ENCODE assay signal across 8 cellular contexts in genomic region chr7:100836812-100837098, GRCh38. TPM values are rescaled to one million over a fixed set of nuclear protein-coding genes. Genes with fewer than 3 reads are reported as not detected.
DNase-seq lines count a peak whose midpoint lies in the region; ATAC-seq and TF ChIP-seq lines count a peak whose summit lies in the region.

No MANE protein-coding gene starts in this region.

- H3K4me3 ChIP-seq in BE2C (ENCODE audit: low read depth, low read length) (peak overlapping the region; percentile 41; the same call in 1 of the 2 replicates), MM.1S (ENCODE audit: low read length) (peak overlapping the region; percentile 51), neural cell (ENCODE audit: low read length) (peak overlapping the region; percentile 63)
- peak overlapping the region; percentile 61 for H3K4me3 ChIP-seq in effector memory CD4-positive, alpha-beta T cell (ENCODE audit: insufficient read depth, low read depth, low read length, poor library complexity, severe bottlenecking)

- no peak overlapping the region for H3K27ac ChIP-seq in MM.1S (ENCODE audit: low read length)
- no peak overlapping the region for H3K27ac ChIP-seq in effector memory CD4-positive, alpha-beta T cell (ENCODE audit: insufficient read depth, low read length, poor library complexity, severe bottlenecking)
- peak overlapping the region; percentile 85 for H3K27ac ChIP-seq in neural cell (ENCODE audit: low read length)

- H4K20me1 ChIP-seq in MM.1S (ENCODE audit: insufficient read depth, low read length) (no peaks in the 10 kb centered on the region), neural cell (ENCODE audit: insufficient read depth) (no peaks in the 10 kb centered on the region)

- H2AFZ ChIP-seq in MM.1S (ENCODE audit: low read length) (peak overlapping the region; percentile 95), neural cell (ENCODE audit: low read depth, low read length) (peak overlapping the region; percentile 97)

- peak overlapping the region; percentile 49; the same call in 1 of the 2 replicates for H3K9ac ChIP-seq in MM.1S (ENCODE audit: low read length)
- H3K9ac ChIP-seq in neural cell (ENCODE audit: low read length), result peak overlapping the region; percentile 68

- TF ChIP-seq EP300 in neural cell (conservative IDR thresholded peaks at IDR 0.05; ENCODE audit: poor library complexity, severe bottlenecking), result no peak

- H3K9me3 ChIP-seq in BE2C, result no peaks in the 10 kb centered on the region
- no peaks in the 10 kb centered on the region for H3K9me3 ChIP-seq in MM.1S (replicated peaks; ENCODE audit: insufficient read depth, low read length)
- no peaks in the 10 kb centered on the region for H3K9me3 ChIP-seq in effector memory CD4-positive, alpha-beta T cell (ENCODE audit: control insufficient read depth, low read length)
- H3K9me3 ChIP-seq in neural cell (ENCODE audit: low read length), result no peaks in the 10 kb centered on the region

- H3K36me3 ChIP-seq in BE2C, result no peaks in the 10 kb centered on the region
- H3K36me3 ChIP-seq in MM.1S (replicated peaks; ENCODE audit: insufficient read depth, low read length), result no peaks in the 10 kb centered on the region
- no peaks in the 10 kb centered on the region for H3K36me3 ChIP-seq in effector memory CD4-positive, alpha-beta T cell (ENCODE audit: control insufficient read depth, insufficient read depth, low read length)
- H3K36me3 ChIP-seq in neural cell (ENCODE audit: insufficient read depth, low read length), result no peaks in the 10 kb centered on the region

- H3K4me1 ChIP-seq in BE2C (no peaks in the 10 kb centered on the region), MM.1S (ENCODE audit: low read length) (no peaks in the 10 kb centered on the region)
- H3K4me1 ChIP-seq in effector memory CD4-positive, alpha-beta T cell (ENCODE audit: control insufficient read depth, insufficient read depth, low read length, poor library complexity, severe bottlenecking), result no peaks in the 10 kb centered on the region

- H3K9me2 ChIP-seq in MM.1S (replicated peaks; ENCODE audit: insufficient read depth, low read length) (no peaks in the 10 kb centered on the region), neural cell (ENCODE audit: insufficient read depth, low read length) (no peaks in the 10 kb centered on the region)

- H3F3A ChIP-seq in MM.1S (ENCODE audit: insufficient read depth, low read length) (no peaks in the 10 kb centered on the region), neural cell (ENCODE audit: insufficient read depth, low read length, poor library complexity, severe bottlenecking) (no peaks in the 10 kb centered on the region)

- no peaks in the 10 kb centered on the region for H3K27me3 ChIP-seq in BE2C
- peaks cover 32% of the 10 kb centered on the region for H3K27me3 ChIP-seq in MM.1S (replicated peaks; ENCODE audit: insufficient read depth, low read length)
- H3K27me3 ChIP-seq in effector memory CD4-positive, alpha-beta T cell (replicated peaks; ENCODE audit: control insufficient read depth, insufficient read depth, low read length, poor library complexity, severe bottlenecking), result no peaks in the 10 kb centered on the region
- no peaks in the 10 kb centered on the region for H3K27me3 ChIP-seq in neural cell (ENCODE audit: insufficient read depth, low read depth, low read length)

- ATAC-seq in GM18907 (IDR thresholded peaks at IDR 0.05; ENCODE audit: unreplicated experiment), result no peak

- H3K79me2 ChIP-seq in MM.1S (ENCODE audit: low read length) (no peaks in the 10 kb centered on the region), neural cell (replicated peaks; ENCODE audit: insufficient read depth, low read length) (no peaks in the 10 kb centered on the region)

- DNase-seq in BE2C, result no peak
- DNase-seq in MM.1S, result no peak
- DNase-seq in effector memory CD4-positive, alpha-beta T cell, result no peak
- DNase-seq in KG1 (lab: John Stamatoyannopoulos, UW), result no peak
- DNase-seq in RPMI8226, result no peak
- no peak for DNase-seq in DMS79 treated with DMSO at 0.1 percent for 48 hours (lab: John Stamatoyannopoulos, UW)

- no peak for TF ChIP-seq RAD21 in neural cell (conservative IDR thresholded peaks at IDR 0.05)

- no peak for TF ChIP-seq CTCF in BE2C (IDR thresholded peaks at IDR 0.05; ENCODE audit: low read depth, low read length)
- TF ChIP-seq CTCF in MM.1S (IDR thresholded peaks at IDR 0.05; ENCODE audit: low read length), result no peak
- no peak for TF ChIP-seq CTCF in neural cell (IDR thresholded peaks at IDR 0.05; ENCODE audit: poor library complexity, severe bottlenecking)

- H3K4me2 ChIP-seq in MM.1S (ENCODE audit: low read depth, low read length) (peak overlapping the region; percentile 51), neural cell (ENCODE audit: low read length) (peak overlapping the region; percentile 55)

TF ChIP-seq in neural cell, 6 proteins besides CTCF, POLR2A, EP300 and RAD21:
- TF ChIP-seq POLR2AphosphoS5 (IDR thresholded peaks at IDR 0.05) (no peak), EZH2 (IDR thresholded peaks at IDR 0.05; ENCODE audit: borderline replicate concordance, insufficient read depth, low read length, poor library complexity, severe bottlenecking) (no peak), TAF1 (IDR thresholded peaks at IDR 0.05; ENCODE audit: low read depth) (no peak), SMC3 (conservative IDR thresholded peaks at IDR 0.05; ENCODE audit: poor library complexity) (no peak), MXI1 (conservative IDR thresholded peaks at IDR 0.05; ENCODE audit: poor library complexity, severe bottlenecking) (no peak)
- TF ChIP-seq, protein P1, sequence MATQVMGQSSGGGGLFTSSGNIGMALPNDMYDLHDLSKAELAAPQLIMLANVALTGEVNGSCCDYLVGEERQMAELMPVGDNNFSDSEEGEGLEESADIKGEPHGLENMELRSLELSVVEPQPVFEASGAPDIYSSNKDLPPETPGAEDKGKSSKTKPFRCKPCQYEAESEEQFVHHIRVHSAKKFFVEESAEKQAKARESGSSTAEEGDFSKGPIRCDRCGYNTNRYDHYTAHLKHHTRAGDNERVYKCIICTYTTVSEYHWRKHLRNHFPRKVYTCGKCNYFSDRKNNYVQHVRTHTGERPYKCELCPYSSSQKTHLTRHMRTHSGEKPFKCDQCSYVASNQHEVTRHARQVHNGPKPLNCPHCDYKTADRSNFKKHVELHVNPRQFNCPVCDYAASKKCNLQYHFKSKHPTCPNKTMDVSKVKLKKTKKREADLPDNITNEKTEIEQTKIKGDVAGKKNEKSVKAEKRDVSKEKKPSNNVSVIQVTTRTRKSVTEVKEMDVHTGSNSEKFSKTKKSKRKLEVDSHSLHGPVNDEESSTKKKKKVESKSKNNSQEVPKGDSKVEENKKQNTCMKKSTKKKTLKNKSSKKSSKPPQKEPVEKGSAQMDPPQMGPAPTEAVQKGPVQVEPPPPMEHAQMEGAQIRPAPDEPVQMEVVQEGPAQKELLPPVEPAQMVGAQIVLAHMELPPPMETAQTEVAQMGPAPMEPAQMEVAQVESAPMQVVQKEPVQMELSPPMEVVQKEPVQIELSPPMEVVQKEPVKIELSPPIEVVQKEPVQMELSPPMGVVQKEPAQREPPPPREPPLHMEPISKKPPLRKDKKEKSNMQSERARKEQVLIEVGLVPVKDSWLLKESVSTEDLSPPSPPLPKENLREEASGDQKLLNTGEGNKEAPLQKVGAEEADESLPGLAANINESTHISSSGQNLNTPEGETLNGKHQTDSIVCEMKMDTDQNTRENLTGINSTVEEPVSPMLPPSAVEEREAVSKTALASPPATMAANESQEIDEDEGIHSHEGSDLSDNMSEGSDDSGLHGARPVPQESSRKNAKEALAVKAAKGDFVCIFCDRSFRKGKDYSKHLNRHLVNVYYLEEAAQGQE (IDR thresholded peaks at IDR 0.05; ENCODE audit: borderline replicate concordance), result no peak

RNA-seq across cellular contexts. Expression of gene EPHB4, which starts 9.4 kb away (rescaled TPM):
- 3.9 TPM for polyA plus RNA-seq in BE2C (2012; ENCODE audit: insufficient read depth, insufficient read length, low read depth)
- 0.92 and 1.4 TPM in 2 replicates for polyA plus RNA-seq in neural cell
- 4.2 and 8.0 TPM in 2 replicates for polyA minus RNA-seq in neural cell

RNA-seq across cellular contexts. Expression of gene SLC12A9, which starts 15.8 kb away (rescaled TPM):
- 60.4 TPM for polyA plus RNA-seq in BE2C (2012; ENCODE audit: insufficient read depth, insufficient read length, low read depth)
- polyA plus RNA-seq in neural cell, result 21.2 and 29.0 TPM in 2 replicates
- 14.8 and 19.2 TPM in 2 replicates for polyA minus RNA-seq in neural cell

RNA-seq across cellular contexts. Expression of gene TRIP6, which starts 30.4 kb away (rescaled TPM):
- polyA plus RNA-seq in BE2C (2012; ENCODE audit: insufficient read depth, insufficient read length, low read depth), result 4.3 TPM
- polyA plus RNA-seq in neural cell, result 1.4 and 2.1 TPM in 2 replicates
- polyA minus RNA-seq in neural cell, result 1.2 and 1.5 TPM in 2 replicates

RNA-seq across cellular contexts. Expression of gene SRRT, which starts 38.1 kb away (rescaled TPM):
- 446 TPM for polyA plus RNA-seq in BE2C (2012; ENCODE audit: insufficient read depth, insufficient read length, low read depth)
- polyA plus RNA-seq in neural cell, result 59.9 and 65.2 TPM in 2 replicates
- 38.4 and 47.5 TPM in 2 replicates for polyA minus RNA-seq in neural cell

RNA-seq across cellular contexts. Expression of gene UFSP1, which starts 52.8 kb away (rescaled TPM):
- 28.6 TPM for polyA plus RNA-seq in BE2C (2012; ENCODE audit: insufficient read depth, insufficient read length, low read depth)
- 2.4 and 5.0 TPM in 2 replicates for polyA plus RNA-seq in neural cell
- 5.6 and 7.2 TPM in 2 replicates for polyA minus RNA-seq in neural cell
